Comparison of ENCODE assay signal across 20 cellular contexts in the genomic region with DNA sequence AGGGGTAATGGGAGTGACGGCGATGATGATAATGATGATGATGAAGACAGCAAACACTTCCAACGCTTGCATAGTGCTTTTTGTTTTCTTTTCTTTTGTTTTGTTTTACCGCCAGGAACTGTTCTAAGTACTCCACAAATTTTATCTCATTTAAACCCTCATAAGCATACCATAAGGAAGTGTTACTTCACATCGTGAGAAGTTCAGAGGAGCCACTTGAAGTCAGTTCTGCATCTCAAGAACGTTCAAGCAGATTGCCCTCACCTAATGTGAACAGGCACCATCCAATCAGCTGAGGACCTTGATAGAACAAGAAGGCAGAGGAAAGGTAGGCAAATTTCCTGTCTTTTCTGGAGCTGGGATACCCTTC.
"Had no signal": no experiment of that assay in that cellular context is flagged by ENCODE, and none has a peak within 500 bp of the region (broad histone marks: within the 10 kb centered on the region; RNA-seq: fewer than 3 reads in every experiment).

No MANE protein-coding gene starts in this region.

- DNase-seq: effector memory CD8-positive, alpha-beta T cell; head of caudate nucleus; naive B cell; stimulated activated CD4-positive, alpha-beta T cell treated with anti-CD3 and anti-CD28 coated beads, Interleukin-12 subunit alpha, Interleukin-12 subunit beta, amount 100 ng/mL, for 4 hours; stimulated activated CD4-positive, alpha-beta T cell treated with anti-CD3 and anti-CD28 coated beads, Interleukin-1b, Interleukin-23, amount 100 ng/mL, for 48 hours; stimulated activated CD4-positive, alpha-beta T cell treated with anti-CD3 and anti-CD28 coated beads, Interleukin-4, amount 100 ng/mL, for 1 hour; stimulated activated CD8-positive, alpha-beta memory T cell treated with anti-CD3 and anti-CD28 coated beads, Interleukin-4, amount 100 ng/mL, for 48 hours; stimulated activated naive CD4-positive, alpha-beta T cell; stimulated activated naive CD8-positive, alpha-beta T cell treated with anti-CD3 and anti-CD28 coated beads, Interleukin-15, amount 100 ng/mL, for 72 hours; transverse colon; upper lobe of right lung; uterus had no signal

- ATAC-seq: effector memory CD8-positive, alpha-beta T cell; natural killer cell treated with Interleukin-12 subunit alpha and Interleukin-12 subunit beta and Interleukin-15 and Interleukin-18, amount 100 ng/mL, for 72 hours; sciatic nerve; stimulated activated naive CD8-positive, alpha-beta T cell treated with anti-CD3 and anti-CD28 coated beads, Interleukin-15, amount 100 ng/mL, for 72 hours; upper lobe of right lung had no signal

- H3K4me1 ChIP-seq: right atrium auricular region, transverse colon, uterus had no signal

- H3K4me2 ChIP-seq: smooth muscle cell had no signal

- H3K27ac ChIP-seq: coronary artery, ovary, right atrium auricular region, suprapubic skin, transverse colon, upper lobe of right lung, uterus had no signal

- H3K27me3 ChIP-seq: ovary, right atrium auricular region, upper lobe of right lung, uterus had no signal

- H3K36me3 ChIP-seq: ovary, right atrium auricular region, suprapubic skin, transverse colon, upper lobe of right lung, uterus had no signal

- H3K4me3 ChIP-seq: coronary artery, lung, ovary, right atrium auricular region, smooth muscle cell, suprapubic skin, transverse colon, upper lobe of right lung, uterus had no signal

- H3K9me3 ChIP-seq: ovary, right atrium auricular region, suprapubic skin, transverse colon, upper lobe of right lung, uterus had no signal
